ENCODE assay signal across 9 cellular contexts in the genomic region with DNA sequence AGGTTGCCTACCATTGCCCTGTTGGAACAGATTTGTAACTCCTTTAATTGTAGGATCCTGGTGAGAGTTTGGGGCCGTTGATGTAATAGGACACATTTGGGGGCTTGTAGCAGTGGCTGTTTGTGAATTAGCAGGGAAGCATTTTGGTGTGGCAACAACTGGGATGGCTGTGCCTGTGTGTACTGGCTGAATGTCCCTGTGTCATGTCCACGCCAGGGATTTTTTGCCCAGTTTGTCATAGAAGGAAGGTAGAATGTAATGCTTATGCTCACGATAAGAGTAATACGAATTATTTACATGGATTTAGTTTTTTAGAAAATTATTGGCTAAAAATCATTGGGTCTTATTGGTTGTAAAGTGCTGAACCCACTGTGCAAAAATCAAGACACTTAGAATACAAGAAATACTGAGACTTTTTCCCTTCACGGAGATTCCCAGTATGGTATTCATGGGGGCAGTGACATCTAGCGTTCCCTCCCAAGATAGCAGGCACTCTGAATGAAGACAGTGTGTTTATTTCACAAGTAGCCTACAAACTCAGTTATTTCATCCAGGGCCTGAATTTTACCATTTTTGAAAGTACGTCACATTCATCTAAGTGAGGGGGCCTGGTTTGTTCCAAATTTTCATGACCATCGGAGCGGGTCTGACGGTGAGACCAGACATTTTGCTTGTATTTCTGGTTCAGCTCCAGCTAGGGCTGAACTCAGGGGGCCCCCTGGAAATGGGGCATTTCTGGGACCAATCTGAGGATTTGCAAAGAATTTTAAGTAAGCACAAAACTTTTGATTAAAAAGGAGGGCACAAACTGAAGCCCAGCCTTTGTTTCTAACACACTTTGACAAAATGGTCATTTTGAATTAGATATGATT.
DNase-seq lines count a peak whose midpoint lies in the region; ATAC-seq and TF ChIP-seq lines count a peak whose summit lies in the region.
"Had no signal": no experiment of that assay in that cellular context is flagged by ENCODE, and none has a peak within 500 bp of the region (broad histone marks: within the 10 kb centered on the region; RNA-seq: fewer than 3 reads in every experiment).

No MANE protein-coding gene starts in this region.

- no peak for ATAC-seq in GM19397 (IDR thresholded peaks at IDR 0.05; ENCODE audit: unreplicated experiment)

- H3K27ac Mint-ChIP-seq in progenitor cell of endocrine pancreas: no peak overlapping the region

- TF ChIP-seq CTCF in VCaP (conservative IDR thresholded peaks at IDR 0.05) (peak; percentile 93), progenitor cell of endocrine pancreas (IDR thresholded peaks at IDR 0.05; ENCODE audit: unreplicated experiment) (peak; percentile 89)

- no peaks in the 10 kb centered on the region for H3K9me3 Mint-ChIP-seq in progenitor cell of endocrine pancreas (ENCODE audit: low read depth)

- H3K27ac ChIP-seq in VCaP: no peak overlapping the region
- H3K27ac ChIP-seq: epithelial cell of prostate had no signal

- no peak overlapping the region for H3K4me3 Mint-ChIP-seq in progenitor cell of endocrine pancreas (ENCODE audit: low read depth)

- no peaks in the 10 kb centered on the region for H3K27me3 Mint-ChIP-seq in progenitor cell of endocrine pancreas

- H3K4me1 Mint-ChIP-seq in progenitor cell of endocrine pancreas (ENCODE audit: low read depth): no peaks in the 10 kb centered on the region

- no peaks in the 10 kb centered on the region for H3K36me3 Mint-ChIP-seq in progenitor cell of endocrine pancreas (ENCODE audit: insufficient read depth)

- DNase-seq in stimulated activated CD4-positive, alpha-beta T cell treated with anti-CD3 and anti-CD28 coated beads, Interleukin-15, amount 100 ng/mL, for 24 hours: peak; percentile 23
- no peak for DNase-seq in stimulated activated CD4-positive, alpha-beta T cell treated with anti-CD3 and anti-CD28 coated beads, Interleukin-12 subunit alpha, Interleukin-12 subunit beta, amount 100 ng/mL, for 4 hours
- peak; percentile 22 for DNase-seq in HT1080 (ENCODE audit: low read depth)
- peak; percentile 42 for DNase-seq in globus pallidus (ENCODE audit: low spot score)
- peak; percentile 24 for DNase-seq in progenitor cell of endocrine pancreas (ENCODE audit: low spot score, unreplicated experiment)
- DNase-seq in GF-D8 (lab: John Stamatoyannopoulos, UW): no peak

Comparison
In these comparisons a context has a peak if more than half of its experiments do, and no peak if none do; other contexts are left out.
1. DNase-seq: peak in stimulated activated CD4-positive, alpha-beta T cell treated with anti-CD3 and anti-CD28 coated beads, Interleukin-15, amount 100 ng/mL, for 24 hours (single experiment), HT1080 (single experiment), globus pallidus (single experiment) and progenitor cell of endocrine pancreas (single experiment); none in stimulated activated CD4-positive, alpha-beta T cell treated with anti-CD3 and anti-CD28 coated beads, Interleukin-12 subunit alpha, Interleukin-12 subunit beta, amount 100 ng/mL, for 4 hours (single experiment) and GF-D8 (single experiment).